9 cellular contexts compared by ENCODE assay signal in genomic region chr10:123751340-123751739, GRCh38.
"Had no signal": no experiment of that assay in that cellular context is flagged by ENCODE, and none has a peak within 500 bp of the region (broad histone marks: within the 10 kb centered on the region; RNA-seq: fewer than 3 reads in every experiment).

No MANE protein-coding gene starts in this region.

- H3K27ac ChIP-seq: GM23248 had no signal

- H3K4me3 ChIP-seq: GM23248, GM23338, HAP-1 had no signal

- ATAC-seq: GM23338, HCT116 had no signal

- H2AFZ ChIP-seq: GM23248, GM23338 had no signal

- H3K27ac Mint-ChIP-seq: GM23338, H9, HFFc6 had no signal

- H3K36me3 ChIP-seq: HAP-1 had no signal

- H3K9me3 ChIP-seq: HAP-1 had no signal

- DNase-seq: GM23248, GOT3, H7, H9, HCEC 1CT, HFFc6 had no signal

- H3K4me2 ChIP-seq: GM23338 had no signal

- H3K9ac ChIP-seq: GM23248 had no signal

- H3K4me3 Mint-ChIP-seq: GM23338, H9, HFFc6 had no signal

- H3K4me1 ChIP-seq: HAP-1 had no signal
